ENCODE assay signal across 2 cellular contexts in genomic region chr12:6944381-6945186, GRCh38.
TF ChIP-seq lines count a peak whose summit lies in the region.

No MANE protein-coding gene starts in this region.

TF ChIP-seq in HEK293, 187 proteins besides CTCF, POLR2A, EP300 and RAD21 (continued from another document and continues in another):
- TF ChIP-seq PRDM4 (tag by site-specific recombination; IDR thresholded peaks at IDR 0.05) (no peak), GLIS1 (tag by site-specific recombination; IDR thresholded peaks at IDR 0.05) (peak; percentile 80), REPIN1 (tag by site-specific recombination; IDR thresholded peaks at IDR 0.05; ENCODE audit: low read depth) (no peak), ZBTB17 (tag by site-specific recombination; IDR thresholded peaks at IDR 0.05) (peak; percentile 91), ZNF391 (tag by site-specific recombination; IDR thresholded peaks at IDR 0.05; ENCODE audit: borderline replicate concordance, low read depth) (no peak), ZFHX2 (tag by site-specific recombination; conservative IDR thresholded peaks at IDR 0.05) (peak; percentile 45), ZNF202 (tag by site-specific recombination; IDR thresholded peaks at IDR 0.05; ENCODE audit: borderline replicate concordance) (no peak), ZNF239 (tag by site-specific recombination; IDR thresholded peaks at IDR 0.05) (no peak), ZNF132 (tag by site-specific recombination; IDR thresholded peaks at IDR 0.05; ENCODE audit: borderline replicate concordance) (no peak), ZNF513 (tag by site-specific recombination; IDR thresholded peaks at IDR 0.05) (no peak), ZFP41 (tag by site-specific recombination; IDR thresholded peaks at IDR 0.05; ENCODE audit: borderline replicate concordance) (no peak), ZNF114 (tag by site-specific recombination; IDR thresholded peaks at IDR 0.05) (no peak), ZNF155 (tag by site-specific recombination; IDR thresholded peaks at IDR 0.05) (no peak), ZNF585B (tag by site-specific recombination; IDR thresholded peaks at IDR 0.05) (no peak), ZBTB11 (tag by site-specific recombination; conservative IDR thresholded peaks at IDR 0.05; ENCODE audit: low read depth) (peak; percentile 63), MZF1 (tag by site-specific recombination; IDR thresholded peaks at IDR 0.05; ENCODE audit: borderline replicate concordance) (no peak), ZNF768 (tag by site-specific recombination; IDR thresholded peaks at IDR 0.05) (no peak; the same call in 1 of the 2 replicates), KLF10 (tag by site-specific recombination; IDR thresholded peaks at IDR 0.05) (peak; percentile 63)

TF ChIP-seq in SK-N-SH, 30 proteins besides CTCF, POLR2A, EP300 and RAD21 (continued from another document):
- TF ChIP-seq RCOR1 (IDR thresholded peaks at IDR 0.05; ENCODE audit: low read length) (peak; percentile 31; the same call in 1 of the 2 replicates), FOSL2 (IDR thresholded peaks at IDR 0.05; ENCODE audit: borderline replicate concordance, low read depth) (no peak), TAF1 (IDR thresholded peaks at IDR 0.05; ENCODE audit: borderline replicate concordance, low read depth, low read length) (peak; percentile 30; the same call in 1 of the 2 replicates), JUND (IDR thresholded peaks at IDR 0.05) (no peak), EZH2phosphoT487 (IDR thresholded peaks at IDR 0.05; ENCODE audit: borderline replicate concordance, low read depth) (no peak), REST (IDR thresholded peaks at IDR 0.05; ENCODE audit: low read depth, low read length) (no peak), ZBTB33 (IDR thresholded peaks at IDR 0.05; ENCODE audit: borderline replicate concordance, low read depth) (no peak), SIN3A (IDR thresholded peaks at IDR 0.05; ENCODE audit: borderline replicate concordance, low read depth, low read length) (0 out of 2 replicates have a peak, but pooled peaks have one; percentile 13), CHD2 (IDR thresholded peaks at IDR 0.05; ENCODE audit: low read length, partially characterized antibody) (peak; percentile 36), POLR2AphosphoS5 (IDR thresholded peaks at IDR 0.05; ENCODE audit: low read depth, low read length) (no peak), GATA2 (CRISPR knock-in tag; IDR thresholded peaks at IDR 0.05) (no peak), NFIC (IDR thresholded peaks at IDR 0.05; ENCODE audit: borderline replicate concordance) (peak; percentile 51), USF2 (IDR thresholded peaks at IDR 0.05; ENCODE audit: borderline replicate concordance, low read depth, low read length) (no peak), MXI1 (IDR thresholded peaks at IDR 0.05; ENCODE audit: low read depth, low read length) (peak; percentile 54), YY1 (IDR thresholded peaks at IDR 0.05; ENCODE audit: low read depth) (0 out of 2 replicates have a peak, but pooled peaks have one; percentile 33), IRF3 (IDR thresholded peaks at IDR 0.05; ENCODE audit: low read depth, low read length) (no peak), USF1 (IDR thresholded peaks at IDR 0.05; ENCODE audit: borderline replicate concordance, low read depth) (no peak), SMC3 (IDR thresholded peaks at IDR 0.05; ENCODE audit: low read depth, low read length) (peak; percentile 84), PBX3 (IDR thresholded peaks at IDR 0.05) (no peak; the same call in 1 of the 2 replicates), TEAD4 (IDR thresholded peaks at IDR 0.05; ENCODE audit: borderline replicate concordance, insufficient read depth) (no peak)
TF ChIP-seq in SK-N-SH: peak in this region for 12.
